ENCODE assay signal across 2 cellular contexts in the genomic region with DNA sequence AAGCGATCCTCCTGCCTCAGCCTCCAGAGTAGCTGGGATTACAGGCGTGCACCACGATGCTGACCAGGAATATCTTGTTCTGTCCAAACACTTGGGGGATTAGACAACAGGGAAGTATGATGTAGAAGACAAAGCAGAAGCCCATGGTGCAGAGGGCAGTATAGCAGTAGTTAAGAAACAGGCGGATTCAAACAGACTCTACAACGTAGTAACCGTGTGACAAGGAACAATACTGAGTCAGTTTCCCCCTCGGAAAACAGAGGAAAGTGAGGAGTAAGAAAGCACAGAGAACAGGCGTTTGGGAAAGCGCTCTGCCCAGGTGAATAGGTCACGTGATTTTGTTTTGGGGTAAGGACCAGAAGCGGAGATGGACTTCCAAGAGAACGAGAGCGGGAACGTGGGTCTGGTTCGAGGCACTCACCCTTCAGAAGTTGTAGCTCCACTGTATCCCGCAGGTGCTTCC.
TF ChIP-seq lines count a peak whose summit lies in the region.

No MANE protein-coding gene starts in this region.

TF ChIP-seq in A549, 52 proteins besides CTCF, POLR2A, EP300 and RAD21:
- TF ChIP-seq KDM5A (IDR thresholded peaks at IDR 0.05) (peak; percentile 53), USF2 (IDR thresholded peaks at IDR 0.05) (peak; percentile 91), HMGXB4 (CRISPR knock-in tag; IDR thresholded peaks at IDR 0.05; ENCODE audit: borderline replicate concordance) (no peak)

TF ChIP-seq in H1, 55 proteins besides CTCF, POLR2A, EP300 and RAD21:
- TF ChIP-seq CTBP2 (IDR thresholded peaks at IDR 0.05; ENCODE audit: borderline replicate concordance, insufficient read depth, insufficient read length, low read length) (no peak), USF2 (IDR thresholded peaks at IDR 0.05; ENCODE audit: low read length) (peak; percentile 86), POU5F1 (IDR thresholded peaks at IDR 0.05; ENCODE audit: low read depth, low read length) (no peak), ATF3 (IDR thresholded peaks at IDR 0.05; ENCODE audit: insufficient read depth, low read depth, low read length) (peak; percentile 39; the same call in 1 of the 2 replicates)
